31 cellular contexts compared by ENCODE assay signal in genomic region chr18:48134609-48135008, GRCh38.
A peak's percentile ranks its signal among the peaks of the same experiment; 100 is the strongest.
DNase-seq lines count a peak whose midpoint lies in the region; ATAC-seq, FAIRE-seq and TF ChIP-seq lines count a peak whose summit lies in the region.
"Had no signal": no experiment of that assay in that cellular context is flagged by ENCODE, and none has a peak within 500 bp of the region (broad histone marks: within the 10 kb centered on the region; RNA-seq: fewer than 3 reads in every experiment).

No MANE protein-coding gene starts in this region.

- no peak overlapping the region for H2BK15ac ChIP-seq in H1 (ENCODE audit: low read length)

- no peak overlapping the region for H4K8ac ChIP-seq in H1 (ENCODE audit: extremely low read depth, insufficient read depth, low read length)

- FAIRE-seq in H1 (lab: Jason Lieb, UNC): no peak
- FAIRE-seq: A549, islet of Langerhans had no signal

- H4K91ac ChIP-seq in H1 (replicated peaks; ENCODE audit: insufficient read length, low read length): no peak overlapping the region

- H3K9ac ChIP-seq in H1 (replicated peaks in 1 of 4; ENCODE audit: extremely low read depth in 1 of 4, low read depth in 3 of 4, low read length in 3 of 4) (no peak overlapping the region), Karpas-422 (ENCODE audit: low read length) (no peak overlapping the region)
- H3K9ac ChIP-seq: KMS-11 had no signal

- H3K36me3 ChIP-seq in H1 (ENCODE audit: control insufficient read depth in 2 of 4, insufficient read depth in 4 of 4, low read length in 3 of 4) (no peaks in the 10 kb centered on the region; a peak in 1 of 8 replicates), osteoblast (ENCODE audit: insufficient read depth, low read length) (no peaks in the 10 kb centered on the region), Karpas-422 (ENCODE audit: insufficient read depth, low read length) (no peaks in the 10 kb centered on the region)
- H3K36me3 ChIP-seq: ascending aorta, upper lobe of right lung had no signal

- ATAC-seq in Right ventricle myocardium superior (ENCODE audit: poor library complexity): no peak
- no peak for ATAC-seq in GM21447 (IDR thresholded peaks at IDR 0.05; ENCODE audit: unreplicated experiment)
- ATAC-seq: A549; effector memory CD8-positive, alpha-beta T cell; left lobe of liver; psoas muscle; sciatic nerve; upper lobe of right lung; WTC11 had no signal

- no peak overlapping the region for H3K4me3 ChIP-seq in H1 (ENCODE audit: extremely low read depth in 1 of 4, insufficient read depth in 2 of 4, low read depth in 3 of 4, low read length in 4 of 4)
- no peak overlapping the region for H3K4me3 ChIP-seq in osteoblast (ENCODE audit: insufficient read depth, low read length)
- no peak overlapping the region for H3K4me3 ChIP-seq in Karpas-422 (ENCODE audit: low read length)
- H3K4me3 ChIP-seq: A549, ascending aorta, psoas muscle, upper lobe of right lung had no signal

- CTCF ChIA-PET in H1 (lab: Charles Lee; ENCODE audit: partially characterized antibody): interaction anchor here (0.8 to 1.3 kb wide), 5 partner anchors 9 to 97 kb away, joined by 3 to 7 read pairs (median 4); no protein-coding TSS in a partner anchor

- H3K4me1 ChIP-seq in H1 (replicated peaks in 1 of 4; ENCODE audit: control insufficient read depth in 3 of 4, insufficient read depth in 4 of 4, low read length in 3 of 4) (peaks cover 8 to 25% (median 13%) of the 10 kb centered on the region in 4 experiments), osteoblast (ENCODE audit: insufficient read depth, low read length) (no peaks in the 10 kb centered on the region), Karpas-422 (ENCODE audit: low read length) (peaks cover 4% of the 10 kb centered on the region)

- intact Hi-C loops in cardiac septum (cut with DNase I): no loop called here
- intact Hi-C loops in Right ventricle myocardium superior (cut with DNase I): no loop called here

- H3K27ac ChIP-seq in H1 (ENCODE audit: low read depth, low read length): no peak overlapping the region
- no peak overlapping the region for H3K27ac ChIP-seq in osteoblast (ENCODE audit: low read depth, low read length)
- H3K27ac ChIP-seq in Karpas-422 (ENCODE audit: low read length): no peak overlapping the region
- H3K27ac ChIP-seq: A549, ascending aorta, KMS-11, psoas muscle, upper lobe of right lung had no signal

- H3K79me1 ChIP-seq in H1 (ENCODE audit: low read depth, low read length): no peaks in the 10 kb centered on the region

- no peaks in the 10 kb centered on the region for H3K79me2 ChIP-seq in H1 (ENCODE audit: control insufficient read depth in 1 of 2, insufficient read depth in 2 of 2, low read length in 2 of 2)
- no peaks in the 10 kb centered on the region for H3K79me2 ChIP-seq in osteoblast (ENCODE audit: insufficient read depth, low read length)
- no peaks in the 10 kb centered on the region for H3K79me2 ChIP-seq in Karpas-422 (ENCODE audit: low read length)

- POLR2A ChIA-PET in H1 (lab: Charles Lee; ENCODE audit: partially characterized antibody): interaction anchor here (0.5 kb wide), 1 partner anchor 13 kb away, joined by 3 read pairs; no protein-coding TSS in a partner anchor

- 85% methylated on average over 4 of the region's 5 CpGs; no CpG with 5 or more reads in 1 of the 2 experiments for WGBS in H1 (ENCODE audit: extremely low coverage in 1 of 2, insufficient coverage in 1 of 2, insufficient read length in 1 of 2, insufficient replicate concordance in 2 of 2, low coverage in 1 of 2, low lambda C conversion rate in 2 of 2, missing lambda C conversion rate in 1 of 2), 2 experiments

- no peak overlapping the region for H3K23ac ChIP-seq in H1 (ENCODE audit: insufficient read length)

- no peak for TF ChIP-seq EP300 in H1 (IDR thresholded peaks at IDR 0.05; ENCODE audit: borderline replicate concordance in 1 of 2, low read depth in 2 of 2, low read length in 2 of 2)

- DNase-seq in cardiac septum (ENCODE audit: low spot score) (peak; percentile 46), Right ventricle myocardium superior (no peak), H1 (ENCODE audit: low read depth in 1 of 2, low spot score in 2 of 2) (no peak), osteoblast (ENCODE audit: insufficient read length, low spot score, missing footprints) (peak; percentile 86), NCI-H524 (lab: John Stamatoyannopoulos, UW) (no peak), LoVo (ENCODE audit: low spot score) (no peak), Karpas-422 (no peak)
- DNase-seq: activated CD4-positive, alpha-beta T cell treated with anti-CD3 and anti-CD28 coated beads, Interleukin-2, amount 10 ng/mL, durations not matched to agents 24 days and 14 days; activated gamma-delta T cell; activated naive CD8-positive, alpha-beta T cell treated with anti-CD3 and anti-CD28 coated beads, Interleukin-2, amount 10 ng/mL, durations not matched to agents 7 days and 5 days; Calu3; CD4-positive, CD25-positive, alpha-beta regulatory T cell; central memory CD4-positive, alpha-beta T cell; effector memory CD8-positive, alpha-beta T cell; glutamatergic neuron; H9; MV-4-11; NCI-H1436; NCI-H2081; NCI-H82; psoas muscle; stimulated activated CD4-positive, alpha-beta T cell treated with anti-CD3 and anti-CD28 coated beads, Interleukin-4, amount 100 ng/mL, for 1 hour; upper lobe of right lung had no signal

- H2BK20ac ChIP-seq in H1 (ENCODE audit: low read length): no peak overlapping the region

- H3K18ac ChIP-seq in H1 (ENCODE audit: extremely low read depth, low read length): no peak overlapping the region

- TF ChIP-seq CTCF in H1 (IDR thresholded peaks at IDR 0.05; ENCODE audit: control extremely low read depth in 1 of 3, insufficient read depth in 1 of 3, low read depth in 1 of 3, low read length in 3 of 3) (no peak), osteoblast (IDR thresholded peaks at IDR 0.05; ENCODE audit: extremely low read depth, low read depth, low read length) (no peak)

- H3K27me3 ChIP-seq in H1 (replicated peaks in 1 of 4; ENCODE audit: control insufficient read depth in 3 of 4, extremely low read depth in 1 of 4, insufficient read depth in 3 of 4, low read length in 3 of 4): peaks cover 11 to 49% (median 40%) of the 10 kb centered on the region in 4 experiments
- H3K27me3 ChIP-seq in osteoblast (ENCODE audit: insufficient read depth, low read length): peaks cover 50% of the 10 kb centered on the region
- no peaks in the 10 kb centered on the region for H3K27me3 ChIP-seq in Karpas-422 (ENCODE audit: low read length)
- H3K27me3 ChIP-seq: ascending aorta, upper lobe of right lung had no signal

- H2BK12ac ChIP-seq in H1 (ENCODE audit: low read depth, low read length): peak overlapping the region; percentile 68; the same call in 1 of the 2 replicates

- H3K56ac ChIP-seq in H1 (replicated peaks; ENCODE audit: insufficient read length, low read depth, low read length): no peak overlapping the region

- no peak for TF ChIP-seq POLR2A in H1 (IDR thresholded peaks at IDR 0.05; ENCODE audit: control extremely low read depth in 1 of 2, low read depth in 2 of 2, low read length in 2 of 2)

- H4K20me1 ChIP-seq in H1 (replicated peaks in 1 of 2; ENCODE audit: control insufficient read depth in 1 of 2, insufficient read depth in 2 of 2, low read length in 2 of 2) (no peaks in the 10 kb centered on the region), osteoblast (ENCODE audit: insufficient read depth, low read length) (no peaks in the 10 kb centered on the region), Karpas-422 (ENCODE audit: insufficient read depth, low read depth, low read length) (no peaks in the 10 kb centered on the region)

- H3K4ac ChIP-seq in H1 (replicated peaks; ENCODE audit: insufficient read length, low read depth, low read length): no peak overlapping the region

- H3K9me2 ChIP-seq in Karpas-422 (replicated peaks; ENCODE audit: insufficient read depth, low read length): no peaks in the 10 kb centered on the region

- H3K4me2 ChIP-seq in H1 (ENCODE audit: insufficient read depth in 1 of 2, low read depth in 2 of 2, low read length in 2 of 2): no peak overlapping the region; a peak in 1 of 4 replicates
- H3K4me2 ChIP-seq in osteoblast (ENCODE audit: insufficient read depth, low read length): no peak overlapping the region
- no peak overlapping the region for H3K4me2 ChIP-seq in Karpas-422 (ENCODE audit: low read depth, low read length, poor library complexity, severe bottlenecking)
- H3K4me2 ChIP-seq: A549, KMS-11 had no signal

- no peak overlapping the region; the same call in 1 of the 2 replicates for H2BK5ac ChIP-seq in H1 (ENCODE audit: low read depth, low read length)

- H2AFZ ChIP-seq in H1 (ENCODE audit: low read length) (no peak overlapping the region), osteoblast (ENCODE audit: low read length) (no peak overlapping the region), Karpas-422 (ENCODE audit: low read length) (no peak overlapping the region)

- peaks cover 12% of the 10 kb centered on the region; the same call in 1 of the 2 replicates for H3K23me2 ChIP-seq in H1 (ENCODE audit: low read depth, low read length)

- H2BK120ac ChIP-seq in H1 (replicated peaks; ENCODE audit: low read depth, low read length): no peak overlapping the region

- H3K9me3 ChIP-seq in H1 (ENCODE audit: insufficient read depth in 2 of 2, low read depth in 1 of 2, low read length in 1 of 2): no peaks in the 10 kb centered on the region
- H3K9me3 ChIP-seq in osteoblast (ENCODE audit: low read depth, low read length): no peaks in the 10 kb centered on the region
- H3K9me3 ChIP-seq in Karpas-422 (ENCODE audit: low read length): no peaks in the 10 kb centered on the region
- H3K9me3 ChIP-seq: A549, ascending aorta, psoas muscle, upper lobe of right lung had no signal

- no peak overlapping the region for H2AK5ac ChIP-seq in H1 (ENCODE audit: low read depth, low read length)

- H3K14ac ChIP-seq in H1 (ENCODE audit: insufficient read length): no peak overlapping the region

- TF ChIP-seq RAD21 in H1 (IDR thresholded peaks at IDR 0.05 in 1 of 2, conservative IDR thresholded peaks at IDR 0.05 in 1 of 2; ENCODE audit: low read depth in 2 of 2, low read length in 2 of 2): no peak

- H4K5ac ChIP-seq in H1 (ENCODE audit: insufficient read length, low read depth, low read length): no peak overlapping the region

TF ChIP-seq in H1, 55 proteins besides CTCF, POLR2A, EP300 and RAD21 (continues in another document):
- TF ChIP-seq SAP30 (IDR thresholded peaks at IDR 0.05; ENCODE audit: insufficient read depth, insufficient replicate concordance, low read length) (no peak), KDM5A (IDR thresholded peaks at IDR 0.05; ENCODE audit: low read length) (no peak), POLR2AphosphoS5 (IDR thresholded peaks at IDR 0.05; ENCODE audit: low read depth, low read length) (no peak), CREB1 (IDR thresholded peaks at IDR 0.05) (no peak), NRF1 (IDR thresholded peaks at IDR 0.05; ENCODE audit: low read depth, low read length) (no peak), PHF8 (conservative IDR thresholded peaks at IDR 0.05; ENCODE audit: low read depth, low read length) (no peak)
- TF ChIP-seq, protein P1, sequence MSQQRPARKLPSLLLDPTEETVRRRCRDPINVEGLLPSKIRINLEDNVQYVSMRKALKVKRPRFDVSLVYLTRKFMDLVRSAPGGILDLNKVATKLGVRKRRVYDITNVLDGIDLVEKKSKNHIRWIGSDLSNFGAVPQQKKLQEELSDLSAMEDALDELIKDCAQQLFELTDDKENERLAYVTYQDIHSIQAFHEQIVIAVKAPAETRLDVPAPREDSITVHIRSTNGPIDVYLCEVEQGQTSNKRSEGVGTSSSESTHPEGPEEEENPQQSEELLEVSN (IDR thresholded peaks at IDR 0.05): no peak

Comparison
In these comparisons a context has a peak if more than half of its experiments do, and no peak if none do; other contexts are left out.
1. DNase-seq: peak in cardiac septum (single experiment) and osteoblast (single experiment); none in Right ventricle myocardium superior (single experiment), H1 (0 of 2), NCI-H524 (0 of 2), LoVo (single experiment) and Karpas-422 (single experiment).